Comparison of ENCODE assay signal across 8 cellular contexts in the genomic region with DNA sequence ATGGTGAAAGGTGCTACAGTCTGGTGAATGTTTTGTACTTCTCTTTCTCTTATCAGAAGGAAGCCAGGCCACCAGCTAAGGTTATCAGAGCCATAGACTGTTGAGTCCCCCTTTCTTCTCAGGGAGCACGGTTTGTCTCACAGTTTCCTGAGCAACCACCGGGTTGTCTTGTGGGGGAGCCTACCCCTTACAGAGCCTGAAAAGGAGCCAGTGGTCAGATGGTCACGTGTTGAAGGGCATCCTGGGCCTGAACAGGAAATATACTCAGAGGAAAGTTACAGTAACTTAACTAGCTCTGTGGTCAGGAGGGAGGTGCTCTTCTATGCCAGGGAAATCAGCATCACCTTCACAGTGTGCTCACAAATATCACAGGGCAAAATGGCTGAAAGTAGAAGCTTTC. TPM values are rescaled to one million over a fixed set of nuclear protein-coding genes. Genes with fewer than 3 reads are reported as not detected.
DNase-seq lines count a peak whose midpoint lies in the region; ATAC-seq, FAIRE-seq and TF ChIP-seq lines count a peak whose summit lies in the region.

No MANE protein-coding gene starts in this region.

- peak overlapping the region in 2 of 10 donors; percentile 36 to 45 for H3K27ac ChIP-seq in heart right ventricle
- no peak overlapping the region for H3K27ac ChIP-seq in kidney (ENCODE audit: low read depth in 2 of 2, low read length in 2 of 2)

- 28 to 36% methylated on average over 3 of the region's 3 CpGs for WGBS in heart right ventricle, 2 donors

- H3K27me3 Mint-ChIP-seq in activated CD4-positive, alpha-beta memory T cell treated with anti-CD3 and anti-CD28 coated beads, Interleukin-2, amount 10 ng/mL, durations not matched to agents 7 days and 5 days: no peaks in the 10 kb centered on the region
- peaks cover 6 to 23% of the 10 kb centered on the region in 2 donors for H3K27me3 Mint-ChIP-seq in natural killer cell treated with Interleukin-12 subunit alpha and Interleukin-12 subunit beta and Interleukin-15 and Interleukin-18, amount 100 ng/mL, for 72 hours

- TF ChIP-seq CTCF in heart right ventricle (IDR thresholded peaks at IDR 0.05) (no peak), kidney (IDR thresholded peaks at IDR 0.05; ENCODE audit: borderline replicate concordance, extremely low read depth, insufficient read depth) (no peak)

- H3K4me3 Mint-ChIP-seq in activated CD4-positive, alpha-beta memory T cell treated with anti-CD3 and anti-CD28 coated beads, Interleukin-2, amount 10 ng/mL, durations not matched to agents 7 days and 5 days: peak overlapping the region; percentile 50
- H3K4me3 Mint-ChIP-seq in natural killer cell treated with Interleukin-12 subunit alpha and Interleukin-12 subunit beta and Interleukin-15 and Interleukin-18, amount 100 ng/mL, for 72 hours: peak overlapping the region; percentile 23

- ATAC-seq in heart right ventricle: peak in 6 of 8 donors; percentile 41 to 80 (median 61)
- no peak for ATAC-seq in Right ventricle myocardium superior (ENCODE audit: poor library complexity)
- ATAC-seq in HG03280 (IDR thresholded peaks at IDR 0.05; ENCODE audit: unreplicated experiment): peak; percentile 80
- ATAC-seq in natural killer cell treated with Interleukin-12 subunit alpha and Interleukin-12 subunit beta and Interleukin-15 and Interleukin-18, amount 100 ng/mL, for 72 hours: peak; percentile 76 to 86
- ATAC-seq in GM19455 (IDR thresholded peaks at IDR 0.05; ENCODE audit: unreplicated experiment): no peak

- intact Hi-C loops in heart right ventricle (cut with DNase I) (no loop called here), Right ventricle myocardium superior (cut with DNase I) (no loop called here), kidney (cut with DNase I) (no loop called here)

- H3K4me1 Mint-ChIP-seq in activated CD4-positive, alpha-beta memory T cell treated with anti-CD3 and anti-CD28 coated beads, Interleukin-2, amount 10 ng/mL, durations not matched to agents 7 days and 5 days: peaks cover 99% of the 10 kb centered on the region
- peaks cover 21 to 27% of the 10 kb centered on the region in 2 donors for H3K4me1 Mint-ChIP-seq in natural killer cell treated with Interleukin-12 subunit alpha and Interleukin-12 subunit beta and Interleukin-15 and Interleukin-18, amount 100 ng/mL, for 72 hours (ENCODE audit: low read depth in 2 of 2)

- H3K36me3 ChIP-seq in heart right ventricle (no peaks in the 10 kb centered on the region), kidney (ENCODE audit: control insufficient read depth in 1 of 2, insufficient read depth in 2 of 2, low read length in 2 of 2) (no peaks in the 10 kb centered on the region)

- DNase-seq in heart right ventricle (peak in 1 of 2 donors; percentile 18), Right ventricle myocardium superior (no peak), RKO (ENCODE audit: low spot score) (no peak), kidney (no peak)
- DNase-seq in activated CD4-positive, alpha-beta memory T cell treated with anti-CD3 and anti-CD28 coated beads, Interleukin-2, amount 10 ng/mL, durations not matched to agents 7 days and 5 days: peak; percentile 80
- DNase-seq in natural killer cell treated with Interleukin-12 subunit alpha and Interleukin-12 subunit beta and Interleukin-15 and Interleukin-18, amount 100 ng/mL, for 72 hours (ENCODE audit: low spot score): no peak

- H3K27me3 ChIP-seq in heart right ventricle: no peaks in the 10 kb centered on the region

- peaks cover 2% of the 10 kb centered on the region for H3K9me3 Mint-ChIP-seq in activated CD4-positive, alpha-beta memory T cell treated with anti-CD3 and anti-CD28 coated beads, Interleukin-2, amount 10 ng/mL, durations not matched to agents 7 days and 5 days
- H3K9me3 Mint-ChIP-seq in natural killer cell treated with Interleukin-12 subunit alpha and Interleukin-12 subunit beta and Interleukin-15 and Interleukin-18, amount 100 ng/mL, for 72 hours: peaks cover 3% of the 10 kb centered on the region

- no peaks in the 10 kb centered on the region for H3K9me3 ChIP-seq in heart right ventricle
- H3K9me3 ChIP-seq in kidney (ENCODE audit: control insufficient read depth in 1 of 2, low read length in 2 of 2): no peaks in the 10 kb centered on the region

- H3K36me3 Mint-ChIP-seq in activated CD4-positive, alpha-beta memory T cell treated with anti-CD3 and anti-CD28 coated beads, Interleukin-2, amount 10 ng/mL, durations not matched to agents 7 days and 5 days (ENCODE audit: low read depth): peaks cover 86% of the 10 kb centered on the region
- H3K36me3 Mint-ChIP-seq in natural killer cell treated with Interleukin-12 subunit alpha and Interleukin-12 subunit beta and Interleukin-15 and Interleukin-18, amount 100 ng/mL, for 72 hours: no peaks in the 10 kb centered on the region

- no peak overlapping the region for H3K9ac ChIP-seq in kidney (ENCODE audit: low read length in 2 of 2)

- no peak overlapping the region for H3K4me3 ChIP-seq in heart right ventricle
- H3K4me3 ChIP-seq in kidney (ENCODE audit: low read length in 2 of 2): no peak overlapping the region

- peaks cover 0 to 21% (median 0%) of the 10 kb centered on the region in 9 donors for H3K4me1 ChIP-seq in heart right ventricle
- H3K4me1 ChIP-seq in kidney (ENCODE audit: control insufficient read depth in 1 of 2, insufficient read depth in 1 of 2, low read depth in 1 of 2, low read length in 2 of 2): peaks cover 0 to 4% of the 10 kb centered on the region in 2 donors

- FAIRE-seq in kidney (lab: Jason Lieb, UNC): no peak

- POLR2A ChIA-PET in activated CD4-positive, alpha-beta memory T cell treated with anti-CD3 and anti-CD28 coated beads, Interleukin-2, amount 10 ng/mL, durations not matched to agents 7 days and 5 days (lab: Charles Lee): interaction anchor here (0.8 to 21.4 kb wide), 13 partner anchors 11 to 479 kb away, joined by 4 to 859 read pairs (median 5); partner anchors contain the start of genes CD28, CTLA4 and CYP20A1

- peak overlapping the region; percentile 93 for H3K27ac Mint-ChIP-seq in activated CD4-positive, alpha-beta memory T cell treated with anti-CD3 and anti-CD28 coated beads, Interleukin-2, amount 10 ng/mL, durations not matched to agents 7 days and 5 days
- H3K27ac Mint-ChIP-seq in natural killer cell treated with Interleukin-12 subunit alpha and Interleukin-12 subunit beta and Interleukin-15 and Interleukin-18, amount 100 ng/mL, for 72 hours: peak overlapping the region in 1 of 2 donors; percentile 15

- CTCF ChIA-PET in activated CD4-positive, alpha-beta memory T cell treated with anti-CD3 and anti-CD28 coated beads, Interleukin-2, amount 10 ng/mL, durations not matched to agents 7 days and 5 days (lab: Charles Lee): interaction anchor here (1.2 to 5.6 kb wide), 7 partner anchors 10 to 191 kb away, joined by 3 to 62 read pairs (median 27); partner anchors contain the start of gene CD28

RNA-seq across cellular contexts. Expression of gene CD28, which starts 11.6 kb away (rescaled TPM):
- 1 to 10 TPM in 3 of 10 donors, under 1 TPM in 7; 0.36 to 5.3 (median 0.75) TPM for total RNA-seq in heart right ventricle
- polyA plus RNA-seq in heart right ventricle: under 1 TPM; 0.10 to 0.15 TPM
- 0.75 TPM for total RNA-seq in Right ventricle myocardium superior
- total RNA-seq in activated CD4-positive, alpha-beta memory T cell treated with anti-CD3 and anti-CD28 coated beads, Interleukin-2, amount 10 ng/mL, durations not matched to agents 7 days and 5 days: 100 to 1,000 TPM; 194 to 205 TPM
- total RNA-seq in natural killer cell treated with Interleukin-12 subunit alpha and Interleukin-12 subunit beta and Interleukin-15 and Interleukin-18, amount 100 ng/mL, for 72 hours: 1 to 10 TPM; 2.5 to 3.2 TPM
- total RNA-seq in kidney: 4.7 TPM
- 0.37 TPM for polyA plus RNA-seq in kidney (ENCODE audit: insufficient read depth, low read depth, low replicate concordance)

Comparison
In these comparisons a context has a peak if more than half of its experiments do, and no peak if none do; other contexts are left out.
1. ATAC-seq: peak in heart right ventricle (6 of 8), HG03280 (single experiment) and natural killer cell treated with Interleukin-12 subunit alpha and Interleukin-12 subunit beta and Interleukin-15 and Interleukin-18, amount 100 ng/mL, for 72 hours (2 of 2); none in Right ventricle myocardium superior (single experiment) and GM19455 (single experiment).
2. RNA of gene CD28, which starts 11.6 kb away (total RNA-seq): 194 to 205 TPM in activated CD4-positive, alpha-beta memory T cell treated with anti-CD3 and anti-CD28 coated beads, Interleukin-2, amount 10 ng/mL, durations not matched to agents 7 days and 5 days; 4.7 TPM in kidney (single experiment), 2.5 to 3.2 TPM in natural killer cell treated with Interleukin-12 subunit alpha and Interleukin-12 subunit beta and Interleukin-15 and Interleukin-18, amount 100 ng/mL, for 72 hours, 0.36 to 5.3 TPM in heart right ventricle and 0.75 TPM in Right ventricle myocardium superior (single experiment); every median in the first group is over 10 times any median in the second.